In genomic region chr13:89520468-89520867, GRCh38 we compare ENCODE assay signal across 33 cellular contexts.
"Had no signal": no experiment of that assay in that cellular context is flagged by ENCODE, and none has a peak within 500 bp of the region (broad histone marks: within the 10 kb centered on the region; RNA-seq: fewer than 3 reads in every experiment).

No MANE protein-coding gene starts in this region.

- FAIRE-seq: astrocyte, frontal cortex, islet of Langerhans, small intestine, TTC549 had no signal

- ATAC-seq: activated CD4-positive, CD25-positive, alpha-beta regulatory T cell treated with anti-CD3 and anti-CD28 coated beads, Interleukin-2, amount 50 U/mL, for 24 hours; left ventricle myocardium superior; stimulated activated effector memory CD8-positive, alpha-beta T cell treated with anti-CD3 and anti-CD28 coated beads, Interleukin-12 subunit alpha, Interleukin-12 subunit beta, amount 100 ng/mL, for 72 hours; stimulated activated naive CD8-positive, alpha-beta T cell treated with anti-CD3 and anti-CD28 coated beads, Interleukin-15, amount 100 ng/mL, for 72 hours had no signal

- H3K4me1 ChIP-seq: esophagus squamous epithelium, prostate gland, sigmoid colon, vagina had no signal

- H3K27ac Mint-ChIP-seq: activated CD4-positive, alpha-beta memory T cell treated with anti-CD3 and anti-CD28 coated beads for 36 hours; activated CD4-positive, alpha-beta T cell treated with anti-CD3 and anti-CD28 coated beads, Interleukin-2, amount 10 ng/mL, durations not matched to agents 24 days and 14 days; activated naive CD4-positive, alpha-beta T cell treated with anti-CD3 and anti-CD28 coated beads for 36 hours; activated naive CD8-positive, alpha-beta T cell treated with anti-CD3 and anti-CD28 coated beads, Interleukin-2, amount 10 ng/mL, durations not matched to agents 7 days and 5 days; activated T-helper 1 cell treated with anti-CD3 and anti-CD28 coated beads, Interleukin-12 subunit alpha, Interleukin-12 subunit beta, Interleukin-2, Interleukin-4 antibody, amounts not matched to agents 30 ng/mL and 10 ng/mL and 1 ng/mL, durations not matched to agents 14 hours and 24 hours and 36 hours; dendritic cell treated with granulocyte-macrophage colony-stimulating factor and Interleukin-4, amounts not matched to agents 40 ng/mL and 50 ng/mL, for 4 days; endodermal cell; naive B cell; nephron progenitor cell; stimulated activated effector memory CD8-positive, alpha-beta T cell treated with anti-CD3 and anti-CD28 coated beads, Interleukin-12 subunit alpha, Interleukin-12 subunit beta, amount 100 ng/mL, for 72 hours; stimulated activated naive CD8-positive, alpha-beta T cell treated with anti-CD3 and anti-CD28 coated beads, Interleukin-15, amount 100 ng/mL, for 72 hours had no signal

- H3K27ac ChIP-seq: brain microvascular endothelial cell, esophagus squamous epithelium, neutrophil, prostate gland, sigmoid colon, upper lobe of left lung, vagina, WERI-Rb-1 had no signal

- H3K4me3 ChIP-seq: esophagus squamous epithelium, prostate gland, sigmoid colon, upper lobe of left lung, vagina had no signal

- H3K27me3 Mint-ChIP-seq: activated CD4-positive, alpha-beta memory T cell treated with anti-CD3 and anti-CD28 coated beads for 36 hours; activated CD4-positive, alpha-beta T cell treated with anti-CD3 and anti-CD28 coated beads, Interleukin-2, amount 10 ng/mL, durations not matched to agents 24 days and 14 days; activated naive CD8-positive, alpha-beta T cell treated with anti-CD3 and anti-CD28 coated beads, Interleukin-2, amount 10 ng/mL, durations not matched to agents 7 days and 5 days; central memory CD8-positive, alpha-beta T cell; dendritic cell treated with granulocyte-macrophage colony-stimulating factor and Interleukin-4, amounts not matched to agents 40 ng/mL and 50 ng/mL, for 4 days; naive B cell; stimulated activated naive CD8-positive, alpha-beta T cell treated with anti-CD3 and anti-CD28 coated beads, Interleukin-15, amount 100 ng/mL, for 72 hours had no signal

- DNase-seq: activated CD4-positive, alpha-beta memory T cell treated with anti-CD3 and anti-CD28 coated beads for 36 hours; activated CD4-positive, alpha-beta T cell treated with anti-CD3 and anti-CD28 coated beads, Interleukin-2, amount 10 ng/mL, durations not matched to agents 24 days and 14 days; activated CD8-positive, alpha-beta memory T cell treated with anti-CD3 and anti-CD28 coated beads, Interleukin-2, amount 50 U/mL, for 4 hours; activated effector memory CD4-positive, alpha-beta T cell treated with anti-CD3 and anti-CD28 coated beads, Interleukin-2, amount 50 U/mL, for 16 hours; activated naive CD4-positive, alpha-beta T cell treated with anti-CD3 and anti-CD28 coated beads for 36 hours; activated naive CD8-positive, alpha-beta T cell treated with anti-CD3 and anti-CD28 coated beads, Interleukin-2, amount 10 ng/mL, durations not matched to agents 7 days and 5 days; activated T-cell treated with anti-CD3 and anti-CD28 coated beads, Interleukin-2, amount 50 U/mL, for 1 hour; brain microvascular endothelial cell; endodermal cell; esophagus squamous epithelium; left ventricle myocardium superior; naive B cell; nephron progenitor cell; sigmoid colon; small intestine; stimulated activated CD4-positive, alpha-beta T cell treated with anti-CD3 and anti-CD28 coated beads, Interleukin-4, amount 100 ng/mL, for 24 hours; stimulated activated naive CD8-positive, alpha-beta T cell treated with anti-CD3 and anti-CD28 coated beads, Interleukin-15, amount 100 ng/mL, for 72 hours; substantia nigra; T-helper 9 cell; upper lobe of left lung; WERI-Rb-1 had no signal

- H3K27me3 ChIP-seq: brain microvascular endothelial cell, esophagus squamous epithelium, neutrophil, sigmoid colon, upper lobe of left lung, vagina had no signal

- H3K36me3 Mint-ChIP-seq: activated CD4-positive, alpha-beta memory T cell treated with anti-CD3 and anti-CD28 coated beads for 36 hours; activated naive CD8-positive, alpha-beta T cell treated with anti-CD3 and anti-CD28 coated beads, Interleukin-2, amount 10 ng/mL, durations not matched to agents 7 days and 5 days; naive B cell; stimulated activated effector memory CD8-positive, alpha-beta T cell treated with anti-CD3 and anti-CD28 coated beads, Interleukin-12 subunit alpha, Interleukin-12 subunit beta, amount 100 ng/mL, for 72 hours had no signal

- H3K4me1 Mint-ChIP-seq: activated CD4-positive, alpha-beta T cell treated with anti-CD3 and anti-CD28 coated beads, Interleukin-2, amount 10 ng/mL, durations not matched to agents 24 days and 14 days; activated naive CD8-positive, alpha-beta T cell treated with anti-CD3 and anti-CD28 coated beads, Interleukin-2, amount 10 ng/mL, durations not matched to agents 7 days and 5 days; central memory CD8-positive, alpha-beta T cell; naive B cell; nephron progenitor cell; stimulated activated effector memory CD8-positive, alpha-beta T cell treated with anti-CD3 and anti-CD28 coated beads, Interleukin-12 subunit alpha, Interleukin-12 subunit beta, amount 100 ng/mL, for 72 hours; stimulated activated naive CD8-positive, alpha-beta T cell treated with anti-CD3 and anti-CD28 coated beads, Interleukin-15, amount 100 ng/mL, for 72 hours had no signal

- H3K36me3 ChIP-seq: brain microvascular endothelial cell, esophagus squamous epithelium, neutrophil, prostate gland, sigmoid colon, upper lobe of left lung, vagina, WERI-Rb-1 had no signal

- H3K9me3 ChIP-seq: esophagus squamous epithelium, neutrophil, prostate gland, upper lobe of left lung, vagina had no signal

- H3K9me3 Mint-ChIP-seq: activated CD4-positive, alpha-beta T cell treated with anti-CD3 and anti-CD28 coated beads, Interleukin-2, amount 10 ng/mL, durations not matched to agents 24 days and 14 days; activated naive CD8-positive, alpha-beta T cell treated with anti-CD3 and anti-CD28 coated beads, Interleukin-2, amount 10 ng/mL, durations not matched to agents 7 days and 5 days had no signal

- H3K4me3 Mint-ChIP-seq: activated CD4-positive, alpha-beta memory T cell treated with anti-CD3 and anti-CD28 coated beads for 36 hours; activated CD4-positive, alpha-beta T cell treated with anti-CD3 and anti-CD28 coated beads, Interleukin-2, amount 10 ng/mL, durations not matched to agents 24 days and 14 days; activated naive CD4-positive, alpha-beta T cell treated with anti-CD3 and anti-CD28 coated beads for 36 hours; activated naive CD8-positive, alpha-beta T cell treated with anti-CD3 and anti-CD28 coated beads, Interleukin-2, amount 10 ng/mL, durations not matched to agents 7 days and 5 days; activated T-helper 1 cell treated with anti-CD3 and anti-CD28 coated beads, Interleukin-12 subunit alpha, Interleukin-12 subunit beta, Interleukin-2, Interleukin-4 antibody, amounts not matched to agents 30 ng/mL and 10 ng/mL and 1 ng/mL, durations not matched to agents 14 hours and 24 hours and 36 hours; central memory CD8-positive, alpha-beta T cell; dendritic cell treated with granulocyte-macrophage colony-stimulating factor and Interleukin-4, amounts not matched to agents 40 ng/mL and 50 ng/mL, for 4 days; endodermal cell; naive B cell; nephron progenitor cell; stimulated activated effector memory CD8-positive, alpha-beta T cell treated with anti-CD3 and anti-CD28 coated beads, Interleukin-12 subunit alpha, Interleukin-12 subunit beta, amount 100 ng/mL, for 72 hours; stimulated activated naive CD8-positive, alpha-beta T cell treated with anti-CD3 and anti-CD28 coated beads, Interleukin-15, amount 100 ng/mL, for 72 hours had no signal
